1 cellular context compared by ENCODE assay signal in genomic region chr19:38859611-38860204, GRCh38. TPM values are rescaled to one million over a fixed set of nuclear protein-coding genes. Genes with fewer than 3 reads are reported as not detected.
"Had no signal": no experiment of that assay in that cellular context is flagged by ENCODE, and none has a peak within 500 bp of the region (broad histone marks: within the 10 kb centered on the region; RNA-seq: fewer than 3 reads in every experiment).

No MANE protein-coding gene starts in this region.

RNA-seq across cellular contexts. Expression of gene RINL, which starts 18.4 kb away (rescaled TPM):
- total RNA-seq: osteocyte had no signal
